ENCODE assay signal across 9 cellular contexts in the genomic region with DNA sequence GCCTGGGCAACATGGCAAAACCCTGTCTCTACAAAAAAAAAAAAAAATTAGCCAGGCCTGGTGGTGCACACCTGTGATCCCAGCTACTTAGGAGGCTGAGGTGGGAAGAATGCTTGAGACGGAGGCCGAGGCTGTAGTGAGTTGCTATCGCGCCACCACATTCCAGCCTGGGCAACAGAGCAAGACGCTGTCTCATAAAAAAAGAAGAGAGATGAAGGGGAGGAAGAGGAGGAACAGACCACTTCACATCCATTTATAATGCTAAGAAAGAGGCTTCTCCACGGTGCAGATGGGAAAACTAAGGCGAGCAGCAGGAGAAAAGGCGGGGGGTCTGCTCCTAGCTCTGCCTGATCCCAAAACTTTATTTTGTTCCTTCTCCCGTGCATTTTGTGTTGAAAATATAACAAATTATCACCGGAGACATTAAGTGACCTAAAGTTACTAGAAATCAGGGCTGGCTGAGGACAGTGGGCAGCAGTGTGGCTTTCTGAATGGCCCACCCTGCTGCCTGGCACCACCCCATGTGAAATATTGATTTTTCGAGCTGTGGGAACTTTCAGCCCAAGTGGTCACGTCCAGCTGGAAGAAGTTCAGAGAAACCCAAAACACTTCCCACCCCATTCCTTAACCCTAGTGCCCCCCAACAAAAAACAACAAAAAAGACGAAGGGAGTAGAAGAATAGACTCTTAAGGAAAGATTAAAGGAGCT. TPM values are rescaled to one million over a fixed set of nuclear protein-coding genes. Genes with fewer than 3 reads are reported as not detected.
DNase-seq lines count a peak whose midpoint lies in the region; ATAC-seq and TF ChIP-seq lines count a peak whose summit lies in the region.
"Had no signal": no experiment of that assay in that cellular context is flagged by ENCODE, and none has a peak within 500 bp of the region (broad histone marks: within the 10 kb centered on the region; RNA-seq: fewer than 3 reads in every experiment).

No MANE protein-coding gene starts in this region.

- POLR2A ChIA-PET in HEK293 (lab: Yijun Ruan, JAX): interaction anchor here (1.4 to 6.0 kb wide), 6 partner anchors 10 to 93 kb away, joined by 4 to 33 read pairs (median 6); a partner anchor contains a TSS

- no peaks in the 10 kb centered on the region for H3K9me3 ChIP-seq in HEK293 (ENCODE audit: control insufficient read depth, insufficient read depth, low read depth, low read length)

- H3K36me3 ChIP-seq in HEK293 (ENCODE audit: control insufficient read depth in 2 of 2, insufficient read depth in 1 of 2, low read length in 2 of 2): peaks cover 13 to 20% of the 10 kb centered on the region in 2 experiments; a peak in 2 of 3 replicates

- H3K4me3 Mint-ChIP-seq in activated T-cell treated with anti-CD3 and anti-CD28 coated beads, Interleukin-2, amount 50 U/mL, for 72 hours: peak overlapping the region; percentile 82 to 88
- H3K4me3 Mint-ChIP-seq in stimulated activated naive B cell treated with anti-CD40 and anti-IgM and Interleukin-4, amounts not matched to agents 10 μg/mL and 1 μg/mL and 100 μg/mL, for 72 hours: peak overlapping the region; percentile 55 to 73

- H3K27me3 ChIP-seq in layer of hippocampus (ENCODE audit: control insufficient read depth, insufficient read depth, low read length): no peaks in the 10 kb centered on the region

- H3K27ac Mint-ChIP-seq in activated T-cell treated with anti-CD3 and anti-CD28 coated beads, Interleukin-2, amount 50 U/mL, for 72 hours: peak overlapping the region; percentile 99
- peak overlapping the region; percentile 92 for H3K27ac Mint-ChIP-seq in stimulated activated naive B cell treated with anti-CD40 and anti-IgM and Interleukin-4, amounts not matched to agents 10 μg/mL and 1 μg/mL and 100 μg/mL, for 72 hours

- peaks cover 3% of the 10 kb centered on the region; the same call in 1 of the 2 replicates for H3K4me1 ChIP-seq in HEK293 (ENCODE audit: control insufficient read depth, insufficient read depth, low read length)

- H3K4me3 ChIP-seq in HEK293 (ENCODE audit: low read depth, low read length): no peak overlapping the region

- H3K4me1 Mint-ChIP-seq in activated T-cell treated with anti-CD3 and anti-CD28 coated beads, Interleukin-2, amount 50 U/mL, for 72 hours (ENCODE audit: low read depth): peaks cover 96% of the 10 kb centered on the region
- H3K4me1 Mint-ChIP-seq in stimulated activated naive B cell treated with anti-CD40 and anti-IgM and Interleukin-4, amounts not matched to agents 10 μg/mL and 1 μg/mL and 100 μg/mL, for 72 hours: peaks cover 57 to 92% of the 10 kb centered on the region in 2 donors

- H3K27ac ChIP-seq in HEK293 (ENCODE audit: extremely low read depth, low read depth, low read length) (no peak overlapping the region), layer of hippocampus (ENCODE audit: low read depth, low read length) (peak overlapping the region; percentile 4)

- no peak for TF ChIP-seq CTCF in HEK293 (tag by site-specific recombination; IDR thresholded peaks at IDR 0.05)

- no peak for DNase-seq in activated T-cell treated with anti-CD3 and anti-CD28 coated beads, Interleukin-2, amount 50 U/mL, for 72 hours
- no peak for DNase-seq in stimulated activated naive B cell treated with anti-CD40 and anti-IgM and Interleukin-4, amounts not matched to agents 10 μg/mL and 1 μg/mL and 100 μg/mL, for 72 hours
- DNase-seq in NCI-H1417 treated with DMSO at 0.1 percent for 48 hours (lab: John Stamatoyannopoulos, UW) (no peak), NCI-H82 treated with DMSO at 0.1 percent for 48 hours (lab: John Stamatoyannopoulos, UW; ENCODE audit: unreplicated experiment) (no peak)
- DNase-seq: GOT3, NCI-H526 had no signal

- peaks cover 0 to 2% of the 10 kb centered on the region in 2 donors for H3K9me3 Mint-ChIP-seq in activated T-cell treated with anti-CD3 and anti-CD28 coated beads, Interleukin-2, amount 50 U/mL, for 72 hours
- no peaks in the 10 kb centered on the region for H3K9me3 Mint-ChIP-seq in stimulated activated naive B cell treated with anti-CD40 and anti-IgM and Interleukin-4, amounts not matched to agents 10 μg/mL and 1 μg/mL and 100 μg/mL, for 72 hours

- no peak for ATAC-seq in activated T-cell treated with anti-CD3 and anti-CD28 coated beads, Interleukin-2, amount 50 U/mL, for 72 hours (replicated peaks in 1 of 2)
- ATAC-seq in stimulated activated naive B cell treated with anti-CD40 and anti-IgM and Interleukin-4, amounts not matched to agents 10 μg/mL and 1 μg/mL and 100 μg/mL, for 72 hours (replicated peaks): no peak
- ATAC-seq in GM21825 (IDR thresholded peaks at IDR 0.05; ENCODE audit: unreplicated experiment): no peak

- CTCF ChIA-PET in HEK293 (lab: Yijun Ruan, JAX): interaction anchor here (0.7 to 1.8 kb wide), 6 partner anchors 12 to 108 kb away, joined by 3 to 7 read pairs (median 4); no protein-coding TSS in a partner anchor

- H3K27me3 Mint-ChIP-seq in activated T-cell treated with anti-CD3 and anti-CD28 coated beads, Interleukin-2, amount 50 U/mL, for 72 hours (ENCODE audit: low read depth): no peaks in the 10 kb centered on the region
- H3K27me3 Mint-ChIP-seq in stimulated activated naive B cell treated with anti-CD40 and anti-IgM and Interleukin-4, amounts not matched to agents 10 μg/mL and 1 μg/mL and 100 μg/mL, for 72 hours: no peaks in the 10 kb centered on the region

- H3K36me3 Mint-ChIP-seq in activated T-cell treated with anti-CD3 and anti-CD28 coated beads, Interleukin-2, amount 50 U/mL, for 72 hours (ENCODE audit: insufficient read depth in 2 of 2): peaks cover 9 to 32% of the 10 kb centered on the region in 2 donors
- H3K36me3 Mint-ChIP-seq in stimulated activated naive B cell treated with anti-CD40 and anti-IgM and Interleukin-4, amounts not matched to agents 10 μg/mL and 1 μg/mL and 100 μg/mL, for 72 hours: peaks cover 34 to 65% of the 10 kb centered on the region in 2 donors

TF ChIP-seq in HEK293, 187 proteins besides CTCF, POLR2A, EP300 and RAD21:
- TF ChIP-seq, protein P1, sequence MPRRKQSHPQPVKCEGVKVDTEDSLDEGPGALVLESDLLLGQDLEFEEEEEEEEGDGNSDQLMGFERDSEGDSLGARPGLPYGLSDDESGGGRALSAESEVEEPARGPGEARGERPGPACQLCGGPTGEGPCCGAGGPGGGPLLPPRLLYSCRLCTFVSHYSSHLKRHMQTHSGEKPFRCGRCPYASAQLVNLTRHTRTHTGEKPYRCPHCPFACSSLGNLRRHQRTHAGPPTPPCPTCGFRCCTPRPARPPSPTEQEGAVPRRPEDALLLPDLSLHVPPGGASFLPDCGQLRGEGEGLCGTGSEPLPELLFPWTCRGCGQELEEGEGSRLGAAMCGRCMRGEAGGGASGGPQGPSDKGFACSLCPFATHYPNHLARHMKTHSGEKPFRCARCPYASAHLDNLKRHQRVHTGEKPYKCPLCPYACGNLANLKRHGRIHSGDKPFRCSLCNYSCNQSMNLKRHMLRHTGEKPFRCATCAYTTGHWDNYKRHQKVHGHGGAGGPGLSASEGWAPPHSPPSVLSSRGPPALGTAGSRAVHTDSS (tag by site-specific recombination; IDR thresholded peaks at IDR 0.05): peak; percentile 67
- TF ChIP-seq ZIC2 (tag by site-specific recombination; IDR thresholded peaks at IDR 0.05) (peak; percentile 30; the same call in 1 of the 2 replicates), ZNF629 (tag by site-specific recombination; IDR thresholded peaks at IDR 0.05) (no peak)

RNA-seq across cellular contexts. Expression of a gene that starts 9.5 kb away (rescaled TPM):
- total RNA-seq in activated T-cell treated with anti-CD3 and anti-CD28 coated beads, Interleukin-2, amount 50 U/mL, for 72 hours: 100 to 1,000 TPM; 529 to 662 TPM
